Comparison of ENCODE assay signal across 23 cellular contexts in the genomic region with DNA sequence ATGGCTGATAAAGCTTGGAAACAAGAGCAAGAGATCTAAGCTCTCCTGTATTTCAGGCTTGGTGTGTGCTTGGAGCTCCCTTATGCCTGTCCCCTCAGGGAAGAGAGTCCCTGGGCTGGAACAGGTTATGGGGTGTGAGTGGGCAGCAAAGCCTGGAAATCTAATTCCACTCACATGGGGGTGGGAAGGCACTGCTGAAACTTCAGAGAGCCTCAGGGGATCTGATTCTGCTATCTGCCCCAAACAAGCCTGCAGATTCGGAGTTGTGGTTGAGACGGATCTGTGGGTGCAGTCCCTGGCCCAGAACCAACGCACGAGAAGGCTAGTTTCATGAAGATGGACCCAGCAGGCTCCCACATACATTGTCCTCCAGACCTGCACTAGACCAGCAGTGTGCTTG. TPM values are rescaled to one million over a fixed set of nuclear protein-coding genes. Genes with fewer than 3 reads are reported as not detected.
DNase-seq lines count a peak whose midpoint lies in the region; ATAC-seq and TF ChIP-seq lines count a peak whose summit lies in the region.
"Had no signal": no experiment of that assay in that cellular context is flagged by ENCODE, and none has a peak within 500 bp of the region (broad histone marks: within the 10 kb centered on the region; RNA-seq: fewer than 3 reads in every experiment).

No MANE protein-coding gene starts in this region.

- H3K27ac Mint-ChIP-seq in GM23338 (no peak overlapping the region), nephron (peak overlapping the region; percentile 16 to 49 (median 19))
- H3K27ac Mint-ChIP-seq: CD4-positive, CD25-positive, alpha-beta regulatory T cell had no signal

- H3K27me3 ChIP-seq in GM23338 (ENCODE audit: insufficient read depth): peaks cover 51% of the 10 kb centered on the region
- H3K27me3 ChIP-seq in osteoblast (ENCODE audit: insufficient read depth, low read length): peaks cover 70% of the 10 kb centered on the region

- H3K4me1 Mint-ChIP-seq in GM23338: peaks cover 68% of the 10 kb centered on the region
- H3K4me1 Mint-ChIP-seq in nephron: peaks cover 69% of the 10 kb centered on the region

- H3K36me3 ChIP-seq in GM23338 (ENCODE audit: insufficient read depth): no peaks in the 10 kb centered on the region
- no peaks in the 10 kb centered on the region for H3K36me3 ChIP-seq in osteoblast (ENCODE audit: insufficient read depth, low read length)
- H3K36me3 ChIP-seq: Peyer's patch had no signal

- H3K27me3 Mint-ChIP-seq in GM23338 (ENCODE audit: insufficient read depth, low read depth, poor library complexity) (peaks cover 23% of the 10 kb centered on the region), nephron (ENCODE audit: low read depth) (peaks cover 68% of the 10 kb centered on the region)

- H3K36me3 Mint-ChIP-seq in GM23338 (ENCODE audit: low read depth): peaks cover 23% of the 10 kb centered on the region
- H3K36me3 Mint-ChIP-seq in nephron (ENCODE audit: low read depth): no peaks in the 10 kb centered on the region
- H3K36me3 Mint-ChIP-seq: CD4-positive, CD25-positive, alpha-beta regulatory T cell had no signal

- H3K9me2 ChIP-seq in GM23338 (ENCODE audit: insufficient read depth): no peaks in the 10 kb centered on the region

- no peaks in the 10 kb centered on the region; the same call in 2 of the 3 replicates for H3K9me3 Mint-ChIP-seq in GM23338
- no peaks in the 10 kb centered on the region for H3K9me3 Mint-ChIP-seq in nephron

- peaks cover 7% of the 10 kb centered on the region; the same call in 1 of the 2 replicates for H4K20me1 ChIP-seq in GM23338 (replicated peaks; ENCODE audit: insufficient read depth)
- H4K20me1 ChIP-seq in osteoblast (ENCODE audit: insufficient read depth, low read length): no peaks in the 10 kb centered on the region

- ATAC-seq in GM23338: no peak
- no peak for ATAC-seq in HG03097 (IDR thresholded peaks at IDR 0.05; ENCODE audit: low FRiP score, unreplicated experiment)

- H3K79me2 ChIP-seq in GM23338 (replicated peaks; ENCODE audit: insufficient read depth) (peaks cover 11% of the 10 kb centered on the region; the same call in 1 of the 2 replicates), osteoblast (ENCODE audit: insufficient read depth, low read length) (no peaks in the 10 kb centered on the region)

- H3K4me3 Mint-ChIP-seq in GM23338 (peak overlapping the region; percentile 80; the same call in 1 of the 3 replicates), nephron (peak overlapping the region in 2 of 3 experiments; percentile 28 to 37)

- H3F3A ChIP-seq in GM23338 (replicated peaks; ENCODE audit: low read depth): peaks cover 25% of the 10 kb centered on the region

- H3K4me1 ChIP-seq in GM23338 (ENCODE audit: insufficient read depth) (peaks cover 70% of the 10 kb centered on the region), osteoblast (ENCODE audit: insufficient read depth, low read length) (peaks cover 6% of the 10 kb centered on the region)

- H3K9me3 ChIP-seq in osteoblast (ENCODE audit: low read depth, low read length): no peaks in the 10 kb centered on the region
- H3K9me3 ChIP-seq: Peyer's patch had no signal

- DNase-seq in GM23338 (ENCODE audit: low spot score) (no peak), cerebellar cortex (ENCODE audit: low spot score) (peak; percentile 28), osteoblast (ENCODE audit: insufficient read length, low spot score, missing footprints) (peak; percentile 38), NCI-H82 treated with DMSO at 0.1 percent for 48 hours (lab: John Stamatoyannopoulos, UW; ENCODE audit: unreplicated experiment) (no peak), GM19238 (ENCODE audit: insufficient read length, low spot score) (no peak)
- DNase-seq: CD4-positive, CD25-positive, alpha-beta regulatory T cell; DMS53; GOT3; HCEC 1CT; Karpas-422; NCI-H1105; NCI-H1436 treated with DMSO at 0.1 percent for 48 hours; NCI-H1930; NCI-H2107; NCI-H526; NCI-H82; Peyer's patch; SHP77 treated with DMSO at 0.1 percent for 48 hours had no signal

- H3K27ac ChIP-seq in GM23338 (ENCODE audit: low read depth) (no peak overlapping the region), osteoblast (ENCODE audit: low read depth, low read length) (no peak overlapping the region)
- H3K27ac ChIP-seq: HL-60, Peyer's patch, SK-N-MC had no signal

- H3K4me3 ChIP-seq in GM23338 (no peak overlapping the region; the same call in 1 of the 2 replicates), osteoblast (ENCODE audit: insufficient read depth, low read length) (no peak overlapping the region)
- H3K4me3 ChIP-seq: Peyer's patch, SK-N-MC had no signal

- H3K4me2 ChIP-seq in GM23338 (peak overlapping the region; percentile 91; the same call in 1 of the 2 replicates), osteoblast (ENCODE audit: insufficient read depth, low read length) (no peak overlapping the region)

- TF ChIP-seq CTCF in GM23338 (conservative IDR thresholded peaks at IDR 0.05; ENCODE audit: low read depth in 2 of 2) (no peak), nephron (IDR thresholded peaks at IDR 0.05; ENCODE audit: unreplicated experiment in 3 of 3) (no peak), osteoblast (IDR thresholded peaks at IDR 0.05; ENCODE audit: extremely low read depth, low read depth, low read length) (no peak)

- H2AFZ ChIP-seq in GM23338 (no peak overlapping the region), osteoblast (ENCODE audit: low read length) (no peak overlapping the region)

TF ChIP-seq in GM23338, 12 proteins besides CTCF, POLR2A, EP300 and RAD21:
- TF ChIP-seq, protein P1, sequence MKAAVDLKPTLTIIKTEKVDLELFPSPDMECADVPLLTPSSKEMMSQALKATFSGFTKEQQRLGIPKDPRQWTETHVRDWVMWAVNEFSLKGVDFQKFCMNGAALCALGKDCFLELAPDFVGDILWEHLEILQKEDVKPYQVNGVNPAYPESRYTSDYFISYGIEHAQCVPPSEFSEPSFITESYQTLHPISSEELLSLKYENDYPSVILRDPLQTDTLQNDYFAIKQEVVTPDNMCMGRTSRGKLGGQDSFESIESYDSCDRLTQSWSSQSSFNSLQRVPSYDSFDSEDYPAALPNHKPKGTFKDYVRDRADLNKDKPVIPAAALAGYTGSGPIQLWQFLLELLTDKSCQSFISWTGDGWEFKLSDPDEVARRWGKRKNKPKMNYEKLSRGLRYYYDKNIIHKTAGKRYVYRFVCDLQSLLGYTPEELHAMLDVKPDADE (IDR thresholded peaks at IDR 0.05): no peak
- TF ChIP-seq EZH2 (IDR thresholded peaks at IDR 0.05; ENCODE audit: low read depth, unreplicated experiment) (no peak), CREB1 (CRISPR knock-in tag; IDR thresholded peaks at IDR 0.05; ENCODE audit: low read depth) (no peak), STAT1 (IDR thresholded peaks at IDR 0.05; ENCODE audit: unreplicated experiment) (no peak), ZNF331 (CRISPR knock-in tag; IDR thresholded peaks at IDR 0.05; ENCODE audit: low read depth) (no peak)
- TF ChIP-seq, protein P2, sequence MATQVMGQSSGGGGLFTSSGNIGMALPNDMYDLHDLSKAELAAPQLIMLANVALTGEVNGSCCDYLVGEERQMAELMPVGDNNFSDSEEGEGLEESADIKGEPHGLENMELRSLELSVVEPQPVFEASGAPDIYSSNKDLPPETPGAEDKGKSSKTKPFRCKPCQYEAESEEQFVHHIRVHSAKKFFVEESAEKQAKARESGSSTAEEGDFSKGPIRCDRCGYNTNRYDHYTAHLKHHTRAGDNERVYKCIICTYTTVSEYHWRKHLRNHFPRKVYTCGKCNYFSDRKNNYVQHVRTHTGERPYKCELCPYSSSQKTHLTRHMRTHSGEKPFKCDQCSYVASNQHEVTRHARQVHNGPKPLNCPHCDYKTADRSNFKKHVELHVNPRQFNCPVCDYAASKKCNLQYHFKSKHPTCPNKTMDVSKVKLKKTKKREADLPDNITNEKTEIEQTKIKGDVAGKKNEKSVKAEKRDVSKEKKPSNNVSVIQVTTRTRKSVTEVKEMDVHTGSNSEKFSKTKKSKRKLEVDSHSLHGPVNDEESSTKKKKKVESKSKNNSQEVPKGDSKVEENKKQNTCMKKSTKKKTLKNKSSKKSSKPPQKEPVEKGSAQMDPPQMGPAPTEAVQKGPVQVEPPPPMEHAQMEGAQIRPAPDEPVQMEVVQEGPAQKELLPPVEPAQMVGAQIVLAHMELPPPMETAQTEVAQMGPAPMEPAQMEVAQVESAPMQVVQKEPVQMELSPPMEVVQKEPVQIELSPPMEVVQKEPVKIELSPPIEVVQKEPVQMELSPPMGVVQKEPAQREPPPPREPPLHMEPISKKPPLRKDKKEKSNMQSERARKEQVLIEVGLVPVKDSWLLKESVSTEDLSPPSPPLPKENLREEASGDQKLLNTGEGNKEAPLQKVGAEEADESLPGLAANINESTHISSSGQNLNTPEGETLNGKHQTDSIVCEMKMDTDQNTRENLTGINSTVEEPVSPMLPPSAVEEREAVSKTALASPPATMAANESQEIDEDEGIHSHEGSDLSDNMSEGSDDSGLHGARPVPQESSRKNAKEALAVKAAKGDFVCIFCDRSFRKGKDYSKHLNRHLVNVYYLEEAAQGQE (IDR thresholded peaks at IDR 0.05; ENCODE audit: unreplicated experiment): no peak

RNA-seq across cellular contexts. Expression of a gene that starts 2.9 kb away (rescaled TPM):
- total RNA-seq in GM23338 (2014; rRNA removed; shearing (Covaris generic)): 5.6 and 6.2 TPM in 2 replicates
- 1.5 and 1.6 TPM in 2 replicates for polyA plus RNA-seq in GM23338 (2016; fragmentation: Nextera tagmentation; extraction: Ambion mirVana)
- not detected in 2 replicates for total RNA-seq in osteoblast
- polyA plus RNA-seq: CD4-positive, CD25-positive, alpha-beta regulatory T cell had no signal

RNA-seq across cellular contexts. Expression of a gene that starts 31.1 kb away (rescaled TPM):
- 10.7 and 14.7 TPM in 2 replicates for total RNA-seq in GM23338 (2014; rRNA removed; shearing (Covaris generic))
- polyA plus RNA-seq in GM23338 (2016; fragmentation: Nextera tagmentation; extraction: Ambion mirVana): 3.7 and 4.7 TPM in 2 replicates
- not detected in 2 replicates for total RNA-seq in osteoblast
- total RNA-seq: CD4-positive, CD25-positive, alpha-beta regulatory T cell had no signal
- polyA plus RNA-seq: BJ; CD4-positive, CD25-positive, alpha-beta regulatory T cell had no signal

RNA-seq across cellular contexts. Expression of a gene that starts 51.6 kb away (rescaled TPM):
- total RNA-seq in GM23338 (2014; rRNA removed; shearing (Covaris generic)): 34.3 and 46.5 TPM in 2 replicates
- 17.3 and 21.1 TPM in 2 replicates for polyA plus RNA-seq in GM23338 (2016; fragmentation: Nextera tagmentation; extraction: Ambion mirVana)
- total RNA-seq in osteoblast: 0.29 and 0.72 TPM in 2 replicates
- polyA plus RNA-seq: CD4-positive, CD25-positive, alpha-beta regulatory T cell had no signal

Comparison
In these comparisons a context has a peak if more than half of its experiments do, and no peak if none do; other contexts are left out.
1. DNase-seq: peak in cerebellar cortex (single experiment) and osteoblast (single experiment); none in GM23338 (single experiment), NCI-H82 treated with DMSO at 0.1 percent for 48 hours (single experiment) and GM19238 (single experiment).
2. RNA of a gene that starts 31.1 kb away (total RNA-seq): 10.7 to 14.7 TPM in GM23338; not detected in osteoblast; every median in the first group is over 10 times any median in the second.
3. RNA of a gene that starts 51.6 kb away (total RNA-seq): 34.3 to 46.5 TPM in GM23338; 0.29 to 0.72 TPM in osteoblast; every median in the first group is over 10 times any median in the second.